In genomic region chr18:76708727-76709353, GRCh38 we compare ENCODE assay signal across 17 cellular contexts.
"Had no signal": no experiment of that assay in that cellular context is flagged by ENCODE, and none has a peak within 500 bp of the region (broad histone marks: within the 10 kb centered on the region; RNA-seq: fewer than 3 reads in every experiment).

No MANE protein-coding gene starts in this region.

- H3K36me3 ChIP-seq: lower lobe of right lung, spleen, upper lobe of left lung had no signal

- DNase-seq: activated CD4-positive, alpha-beta T cell treated with anti-CD3 and anti-CD28 coated beads for 36 hours; activated CD8-positive, alpha-beta memory T cell treated with anti-CD3 and anti-CD28 coated beads, Interleukin-2, amount 10 ng/mL, durations not matched to agents 7 days and 5 days; activated gamma-delta T cell treated with Interleukin-2 at 50 U/mL for 16 hours; lower lobe of right lung; mucosa of descending colon; stimulated activated CD4-positive, alpha-beta T cell treated with anti-CD3 and anti-CD28 coated beads, Interleukin-4, amount 100 ng/mL, for 1 hour; T-helper 9 cell had no signal

- H3K4me3 ChIP-seq: hepatocyte, lower lobe of right lung, mucosa of descending colon had no signal

- H3K27ac Mint-ChIP-seq: activated CD4-positive, alpha-beta memory T cell treated with anti-CD3 and anti-CD28 coated beads, Interleukin-2, amount 10 ng/mL, durations not matched to agents 7 days and 5 days; activated CD4-positive, alpha-beta T cell treated with anti-CD3 and anti-CD28 coated beads for 36 hours; activated CD8-positive, alpha-beta memory T cell treated with anti-CD3 and anti-CD28 coated beads, Interleukin-2, amount 10 ng/mL, durations not matched to agents 7 days and 5 days; activated naive CD4-positive, alpha-beta T cell treated with anti-CD3 and anti-CD28 coated beads, Interleukin-2, amount 50 U/mL, for 24 hours; activated T-helper 1 cell treated with anti-CD3 and anti-CD28 coated beads, Interleukin-12 subunit alpha, Interleukin-12 subunit beta, Interleukin-2, Interleukin-4 antibody, amounts not matched to agents 30 ng/mL and 10 ng/mL and 1 ng/mL, durations not matched to agents 14 hours and 24 hours and 36 hours; dendritic cell treated with granulocyte-macrophage colony-stimulating factor and Interleukin-4, amounts not matched to agents 40 ng/mL and 50 ng/mL, for 4 days had no signal

- H3K9me3 ChIP-seq: lower lobe of right lung, mucosa of descending colon, spleen, upper lobe of left lung had no signal

- H3K79me2 ChIP-seq: hepatocyte had no signal

- H3K9me3 Mint-ChIP-seq: activated CD4-positive, alpha-beta memory T cell treated with anti-CD3 and anti-CD28 coated beads, Interleukin-2, amount 10 ng/mL, durations not matched to agents 7 days and 5 days; activated naive CD4-positive, alpha-beta T cell treated with anti-CD3 and anti-CD28 coated beads, Interleukin-2, amount 50 U/mL, for 24 hours; activated T-helper 1 cell treated with anti-CD3 and anti-CD28 coated beads, Interleukin-12 subunit alpha, Interleukin-12 subunit beta, Interleukin-2, Interleukin-4 antibody, amounts not matched to agents 30 ng/mL and 10 ng/mL and 1 ng/mL, durations not matched to agents 14 hours and 24 hours and 36 hours; dendritic cell treated with granulocyte-macrophage colony-stimulating factor and Interleukin-4, amounts not matched to agents 40 ng/mL and 50 ng/mL, for 4 days; immature natural killer cell had no signal

- H3K27me3 ChIP-seq: foreskin keratinocyte, hepatocyte, spleen, upper lobe of left lung had no signal

- H3K4me1 ChIP-seq: foreskin keratinocyte, lower lobe of right lung had no signal

- H3K36me3 Mint-ChIP-seq: activated CD8-positive, alpha-beta memory T cell treated with anti-CD3 and anti-CD28 coated beads, Interleukin-2, amount 10 ng/mL, durations not matched to agents 7 days and 5 days; activated naive CD4-positive, alpha-beta T cell treated with anti-CD3 and anti-CD28 coated beads, Interleukin-2, amount 50 U/mL, for 24 hours; brain had no signal

- H3K27me3 Mint-ChIP-seq: activated CD4-positive, alpha-beta T cell treated with anti-CD3 and anti-CD28 coated beads for 36 hours had no signal

- H3K27ac ChIP-seq: foreskin keratinocyte, lower lobe of right lung, spleen, upper lobe of left lung had no signal

- H3K4me3 Mint-ChIP-seq: activated CD4-positive, alpha-beta memory T cell treated with anti-CD3 and anti-CD28 coated beads, Interleukin-2, amount 10 ng/mL, durations not matched to agents 7 days and 5 days; activated CD4-positive, alpha-beta T cell treated with anti-CD3 and anti-CD28 coated beads for 36 hours; activated CD8-positive, alpha-beta memory T cell treated with anti-CD3 and anti-CD28 coated beads, Interleukin-2, amount 10 ng/mL, durations not matched to agents 7 days and 5 days; activated naive CD4-positive, alpha-beta T cell treated with anti-CD3 and anti-CD28 coated beads, Interleukin-2, amount 50 U/mL, for 24 hours; activated T-helper 1 cell treated with anti-CD3 and anti-CD28 coated beads, Interleukin-12 subunit alpha, Interleukin-12 subunit beta, Interleukin-2, Interleukin-4 antibody, amounts not matched to agents 30 ng/mL and 10 ng/mL and 1 ng/mL, durations not matched to agents 14 hours and 24 hours and 36 hours; dendritic cell treated with granulocyte-macrophage colony-stimulating factor and Interleukin-4, amounts not matched to agents 40 ng/mL and 50 ng/mL, for 4 days had no signal
